12 cellular contexts compared by ENCODE assay signal in genomic region chr16:81695431-81695890, GRCh38.
A peak's percentile ranks its signal among the peaks of the same experiment; 100 is the strongest.
DNase-seq lines count a peak whose midpoint lies in the region; ATAC-seq lines count a peak whose summit lies in the region.
"Had no signal": no experiment of that assay in that cellular context is flagged by ENCODE, and none has a peak within 500 bp of the region (broad histone marks: within the 10 kb centered on the region; RNA-seq: fewer than 3 reads in every experiment).

No MANE protein-coding gene starts in this region.

- H3K9ac ChIP-seq in mesenchymal stem cell (ENCODE audit: low read length) (peak overlapping the region; percentile 42), stomach smooth muscle (ENCODE audit: low read length in 2 of 2) (peak overlapping the region; percentile 29 to 78)

- no peak overlapping the region for H4K8ac ChIP-seq in mesenchymal stem cell (ENCODE audit: low read length)

- H3K27me3 ChIP-seq in mesenchymal stem cell (ENCODE audit: control insufficient read depth in 1 of 2, insufficient read depth in 1 of 2, low read length in 2 of 2) (no peaks in the 10 kb centered on the region), stomach smooth muscle (ENCODE audit: control insufficient read depth in 1 of 2, insufficient read depth in 2 of 2, low read length in 2 of 2) (no peaks in the 10 kb centered on the region)

- H3K27ac ChIP-seq in mesenchymal stem cell (ENCODE audit: low read length, poor library complexity, severe bottlenecking) (no peak overlapping the region), stomach smooth muscle (ENCODE audit: low read length) (peak overlapping the region; percentile 98)

- H3K14ac ChIP-seq in mesenchymal stem cell (ENCODE audit: low read length in 2 of 2), result no peak overlapping the region

- H3K4me2 ChIP-seq in mesenchymal stem cell (ENCODE audit: low read length, poor library complexity, severe bottlenecking), result no peak overlapping the region

- no peak overlapping the region for H2BK15ac ChIP-seq in mesenchymal stem cell (ENCODE audit: low read depth, poor library complexity, severe bottlenecking)

- no peak overlapping the region for H2BK5ac ChIP-seq in mesenchymal stem cell (ENCODE audit: low read depth, low read length, poor library complexity, severe bottlenecking)

- H3K9me3 Mint-ChIP-seq in activated naive CD4-positive, alpha-beta T cell treated with anti-CD3 and anti-CD28 coated beads, Interleukin-2, amount 50 U/mL, for 24 hours, result no peaks in the 10 kb centered on the region
- no peaks in the 10 kb centered on the region for H3K9me3 Mint-ChIP-seq in central memory CD8-positive, alpha-beta T cell

- WGBS in mesenchymal stem cell, result 86% methylated on average over 5 of the region's 7 CpGs

- peaks cover 9% of the 10 kb centered on the region for H3K4me1 ChIP-seq in mesenchymal stem cell (ENCODE audit: control insufficient read depth, insufficient read depth, low read depth, low read length)
- peaks cover 77% of the 10 kb centered on the region for H3K4me1 ChIP-seq in stomach smooth muscle (ENCODE audit: control insufficient read depth, insufficient read depth, low read length)

- no peak overlapping the region for H3K4me3 Mint-ChIP-seq in activated naive CD4-positive, alpha-beta T cell treated with anti-CD3 and anti-CD28 coated beads, Interleukin-2, amount 50 U/mL, for 24 hours
- no peak overlapping the region for H3K4me3 Mint-ChIP-seq in central memory CD8-positive, alpha-beta T cell

- H3K18ac ChIP-seq in mesenchymal stem cell (ENCODE audit: low read depth in 1 of 2, low read length in 2 of 2), result no peak overlapping the region

- no peak overlapping the region for H3K23ac ChIP-seq in mesenchymal stem cell (ENCODE audit: low read length in 2 of 2)

- no peak overlapping the region for H2AK5ac ChIP-seq in mesenchymal stem cell (ENCODE audit: low read length, severe bottlenecking)

- H3K4me1 Mint-ChIP-seq in activated naive CD4-positive, alpha-beta T cell treated with anti-CD3 and anti-CD28 coated beads, Interleukin-2, amount 50 U/mL, for 24 hours, result no peaks in the 10 kb centered on the region
- H3K4me1 Mint-ChIP-seq in central memory CD8-positive, alpha-beta T cell, result peaks cover 14% of the 10 kb centered on the region

- peaks cover 6% of the 10 kb centered on the region for H3K79me1 ChIP-seq in mesenchymal stem cell (replicated peaks; ENCODE audit: low read length, poor library complexity, severe bottlenecking)

- H3K9me3 ChIP-seq in mesenchymal stem cell (ENCODE audit: control insufficient read depth, low read length) (no peaks in the 10 kb centered on the region), stomach smooth muscle (ENCODE audit: control insufficient read depth in 2 of 2, low read length in 2 of 2) (no peaks in the 10 kb centered on the region)

- H3K27me3 Mint-ChIP-seq in activated naive CD4-positive, alpha-beta T cell treated with anti-CD3 and anti-CD28 coated beads, Interleukin-2, amount 50 U/mL, for 24 hours, result no peaks in the 10 kb centered on the region
- H3K27me3 Mint-ChIP-seq in central memory CD8-positive, alpha-beta T cell, result no peaks in the 10 kb centered on the region

- H3K4ac ChIP-seq in mesenchymal stem cell (ENCODE audit: low read depth in 1 of 2, low read length in 2 of 2), result no peak overlapping the region

- DNase-seq in activated naive CD4-positive, alpha-beta T cell treated with anti-CD3 and anti-CD28 coated beads, Interleukin-2, amount 50 U/mL, for 16 hours, result no peak
- DNase-seq in central memory CD8-positive, alpha-beta T cell (ENCODE audit: low spot score in 2 of 2), result no peak
- DNase-seq in mesenchymal stem cell, result no peak
- no peak for DNase-seq in H4 (ENCODE audit: low spot score)
- DNase-seq in stimulated activated CD8-positive, alpha-beta memory T cell treated with anti-CD3 and anti-CD28 coated beads, Interleukin-4, amount 100 ng/mL, for 48 hours, result no peak
- DNase-seq: effector CD8-positive, alpha-beta T cell; MM.1S; SW 1271 had no signal

- H2BK12ac ChIP-seq in mesenchymal stem cell (ENCODE audit: low read length in 2 of 2), result no peak overlapping the region

- no peak overlapping the region for H2BK120ac ChIP-seq in mesenchymal stem cell (ENCODE audit: low read depth, low read length)

- H3K4me3 ChIP-seq in mesenchymal stem cell (ENCODE audit: insufficient read depth in 1 of 2, low read depth in 1 of 2, low read length in 2 of 2) (no peak overlapping the region), stomach smooth muscle (ENCODE audit: low read length in 2 of 2) (peak overlapping the region; percentile 3 to 25)

- no peak overlapping the region for H2AFZ ChIP-seq in mesenchymal stem cell (ENCODE audit: low read depth, low read length)

- peak overlapping the region; percentile 48 for H3K27ac Mint-ChIP-seq in activated naive CD4-positive, alpha-beta T cell treated with anti-CD3 and anti-CD28 coated beads, Interleukin-2, amount 50 U/mL, for 24 hours
- H3K27ac Mint-ChIP-seq in central memory CD8-positive, alpha-beta T cell (ENCODE audit: low read depth), result peak overlapping the region; percentile 87

- H3K36me3 Mint-ChIP-seq in activated naive CD4-positive, alpha-beta T cell treated with anti-CD3 and anti-CD28 coated beads, Interleukin-2, amount 50 U/mL, for 24 hours, result peaks cover 7% of the 10 kb centered on the region
- peaks cover 26% of the 10 kb centered on the region for H3K36me3 Mint-ChIP-seq in central memory CD8-positive, alpha-beta T cell (ENCODE audit: insufficient read depth)

- H4K91ac ChIP-seq in mesenchymal stem cell (ENCODE audit: low read length), result no peak overlapping the region

- H3K36me3 ChIP-seq in mesenchymal stem cell (ENCODE audit: control insufficient read depth in 1 of 2, insufficient read depth in 2 of 2, low read depth in 1 of 2, low read length in 2 of 2), result peaks cover 35 to 67% of the 10 kb centered on the region in 2 experiments
- peaks cover 27 to 33% of the 10 kb centered on the region in 2 donors for H3K36me3 ChIP-seq in stomach smooth muscle (ENCODE audit: control insufficient read depth in 2 of 2, insufficient read depth in 2 of 2, low read length in 2 of 2)

- no peak for ATAC-seq in central memory CD8-positive, alpha-beta T cell (replicated peaks; ENCODE audit: extremely low read depth, poor library complexity, severe bottlenecking)
- ATAC-seq in HG03342 (IDR thresholded peaks at IDR 0.05; ENCODE audit: unreplicated experiment), result no peak
- ATAC-seq: HCT116 had no signal

Comparison
In these comparisons a context has a peak if more than half of its experiments do, and no peak if none do; other contexts are left out.
1. H3K4me3 ChIP-seq: peak in stomach smooth muscle (2 of 2); none in mesenchymal stem cell (0 of 2).